ENCODE assay signal across 1 cellular context in the genomic region with DNA sequence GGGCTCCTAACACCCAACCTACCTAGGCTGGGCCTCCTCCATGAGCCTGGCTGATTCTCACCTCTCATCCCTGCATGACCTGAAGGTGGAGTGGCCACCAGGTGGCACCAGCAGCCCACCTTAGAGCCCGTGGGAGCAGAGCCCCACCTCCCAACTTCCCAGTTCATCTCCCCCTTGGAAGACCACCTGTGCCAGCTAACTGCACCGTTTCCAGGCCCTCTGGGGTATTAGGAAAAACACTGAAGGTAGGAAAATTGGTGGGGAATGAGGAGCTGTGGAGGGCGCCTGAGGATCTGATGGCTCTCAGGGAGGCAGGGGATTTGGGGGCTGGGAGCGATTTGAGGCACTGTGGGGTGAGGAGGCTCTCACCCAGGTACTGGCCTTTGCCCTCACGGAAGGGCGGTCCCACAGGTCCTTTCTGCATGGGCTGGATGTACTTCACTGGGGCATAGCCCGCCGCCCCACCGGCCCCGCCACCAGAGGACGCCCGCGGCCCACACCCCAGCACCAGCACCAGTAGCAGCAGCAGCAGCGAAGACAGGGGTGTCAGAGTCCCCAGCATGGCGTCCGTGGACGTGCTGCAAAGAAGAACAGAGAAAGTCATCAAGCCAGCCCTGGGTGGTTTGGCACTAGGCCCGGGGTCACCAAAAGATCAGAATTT.
TF ChIP-seq lines count a peak whose summit lies in the region.

No MANE protein-coding gene starts in this region.

TF ChIP-seq in endothelial cell of umbilical vein, 7 proteins besides CTCF, POLR2A, EP300 and RAD21:
- TF ChIP-seq POLR2AphosphoS5 (IDR thresholded peaks at IDR 0.05; ENCODE audit: insufficient read depth, low read depth, low read length) (no peak), GATA2 (IDR thresholded peaks at IDR 0.05; ENCODE audit: insufficient read depth, insufficient read length, low read depth, low read length) (no peak), MYC (IDR thresholded peaks at IDR 0.05; ENCODE audit: low read depth, low read length) (no peak), FOS (IDR thresholded peaks at IDR 0.05; ENCODE audit: borderline replicate concordance, insufficient read depth, low read length) (no peak)
